Comparison of ENCODE assay signal across 29 cellular contexts in the genomic region with DNA sequence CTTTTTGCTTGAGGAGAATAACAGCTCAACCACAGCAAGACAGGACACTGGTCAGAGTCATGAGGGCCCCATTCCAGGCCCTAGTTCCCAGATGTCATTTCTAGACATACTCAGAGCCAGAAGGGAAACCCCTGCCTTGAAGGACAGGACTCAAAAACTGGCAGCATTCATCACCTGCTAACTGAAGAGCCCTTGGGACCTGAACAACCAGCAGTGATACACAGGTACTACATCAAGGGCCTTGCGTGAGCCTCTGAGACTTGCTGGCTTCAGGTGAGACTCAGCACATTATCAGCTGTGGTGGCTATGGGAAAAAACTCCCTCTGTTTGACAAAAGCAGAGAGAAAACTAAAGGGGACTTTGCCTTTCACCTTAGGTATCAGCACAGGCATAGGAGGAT. TPM values are rescaled to one million over a fixed set of nuclear protein-coding genes. Genes with fewer than 3 reads are reported as not detected.
"Had no signal": no experiment of that assay in that cellular context is flagged by ENCODE, and none has a peak within 500 bp of the region (broad histone marks: within the 10 kb centered on the region; RNA-seq: fewer than 3 reads in every experiment).

No MANE protein-coding gene starts in this region.

- H3K27ac Mint-ChIP-seq: natural killer cell; nephron; neural progenitor cell; progenitor cell of endocrine pancreas; stimulated activated memory B cell treated with anti-CD40 and anti-IgM and Interleukin-4, amounts not matched to agents 10 μg/mL and 1 μg/mL and 100 μg/mL, for 72 hours had no signal

- H3K36me3 ChIP-seq: neutrophil, pancreas, right lobe of liver, sigmoid colon, uterus had no signal

- H3K4me3 Mint-ChIP-seq: natural killer cell; nephron; neural progenitor cell; stimulated activated memory B cell treated with anti-CD40 and anti-IgM and Interleukin-4, amounts not matched to agents 10 μg/mL and 1 μg/mL and 100 μg/mL, for 72 hours; stimulated activated naive CD8-positive, alpha-beta T cell treated with anti-CD3 and anti-CD28 coated beads, Interleukin-15, amount 100 ng/mL, for 72 hours had no signal

- H3K4me1 Mint-ChIP-seq: nephron, neural progenitor cell had no signal

- H3K27ac ChIP-seq: neural progenitor cell, neutrophil, pancreas, psoas muscle, right lobe of liver, sigmoid colon, suprapubic skin, testis, tibial nerve, upper lobe of left lung, uterus had no signal

- H3K4me3 ChIP-seq: neural progenitor cell, pancreas, psoas muscle, right lobe of liver, sigmoid colon, suprapubic skin, testis, tibial nerve, upper lobe of left lung, uterus had no signal

- DNase-seq: naive thymus-derived CD4-positive, alpha-beta T cell; natural killer cell; nucleus accumbens; pancreas; psoas muscle; right cardiac atrium; right lobe of liver; sigmoid colon; small intestine; stimulated activated CD4-positive, alpha-beta T cell treated with anti-CD3 and anti-CD28 coated beads, Interleukin-15, amount 100 ng/mL, for 24 hours; stimulated activated CD4-positive, alpha-beta T cell treated with anti-CD3 and anti-CD28 coated beads, Interleukin-2, amount 100 ng/mL, for 24 hours; stimulated activated CD4-positive, alpha-beta T cell treated with anti-CD3 and anti-CD28 coated beads, Interleukin-2, amount 100 ng/mL, for 48 hours; stimulated activated CD4-positive, alpha-beta T cell treated with anti-CD3 and anti-CD28 coated beads, Interleukin-4, amount 100 ng/mL, for 24 hours; stimulated activated naive CD4-positive, alpha-beta T cell; stimulated activated naive CD8-positive, alpha-beta T cell treated with anti-CD3 and anti-CD28 coated beads, Interleukin-15, amount 100 ng/mL, for 72 hours; stimulated activated naive CD8-positive, alpha-beta T cell treated with anti-CD3 and anti-CD28 coated beads, Interleukin-15, Interleukin-2, amounts not matched to agents 100 U/mL and 50 U/mL, for 24 hours; substantia nigra; testis; trophoblast cell; uterus had no signal

- H3K4me1 ChIP-seq: neural progenitor cell, pancreas, psoas muscle, right lobe of liver, sigmoid colon, suprapubic skin, testis, tibial nerve, upper lobe of left lung, uterus had no signal

- ATAC-seq: naive thymus-derived CD4-positive, alpha-beta T cell; natural killer cell; pancreas; psoas muscle; right cardiac atrium; right lobe of liver; stimulated activated memory B cell treated with anti-CD40 and anti-IgM and Interleukin-4, amounts not matched to agents 10 μg/mL and 1 μg/mL and 100 μg/mL, for 72 hours; stimulated activated naive CD8-positive, alpha-beta T cell treated with anti-CD3 and anti-CD28 coated beads, Interleukin-15, amount 100 ng/mL, for 72 hours; stimulated activated naive CD8-positive, alpha-beta T cell treated with anti-CD3 and anti-CD28 coated beads, Interleukin-15, Interleukin-2, amounts not matched to agents 100 U/mL and 50 U/mL, for 24 hours had no signal

- H3K9me3 ChIP-seq: neutrophil, pancreas, right lobe of liver, sigmoid colon, testis, uterus had no signal

- H3K27me3 ChIP-seq: neural progenitor cell, neutrophil, pancreas, right lobe of liver, sigmoid colon, suprapubic skin, testis, tibial nerve, upper lobe of left lung, uterus had no signal

RNA-seq across cellular contexts. Expression of gene CCL28, which starts 48.9 kb away (rescaled TPM):
- total RNA-seq: osteocyte, progenitor cell of endocrine pancreas had no signal
